ENCODE assay signal across 1 cellular context in the genomic region with DNA sequence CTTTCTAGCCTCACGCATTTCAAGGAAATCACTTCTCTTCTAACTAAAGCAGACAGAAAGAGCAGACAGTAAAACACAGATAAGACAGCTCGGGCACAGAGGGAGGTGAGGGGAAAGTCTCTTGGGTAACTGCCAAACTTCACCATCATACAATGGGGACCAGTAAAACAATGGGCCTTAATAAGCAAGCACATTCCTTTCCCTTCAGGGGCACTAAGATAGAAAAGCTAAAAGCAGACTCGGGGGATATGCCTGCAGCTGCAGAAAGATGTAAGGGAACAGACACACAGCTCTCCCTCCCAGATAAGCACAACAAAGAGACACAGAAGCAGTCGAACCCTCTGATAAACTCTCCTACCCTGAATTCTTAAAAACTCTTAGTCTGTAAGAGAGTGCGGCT.
TF ChIP-seq lines count a peak whose summit lies in the region.

No MANE protein-coding gene starts in this region.

TF ChIP-seq in endothelial cell of umbilical vein, 7 proteins besides CTCF, POLR2A, EP300 and RAD21:
- TF ChIP-seq POLR2AphosphoS5 (IDR thresholded peaks at IDR 0.05; ENCODE audit: insufficient read depth, low read depth, low read length) (no peak), MYC (IDR thresholded peaks at IDR 0.05; ENCODE audit: low read depth, low read length) (no peak)
